Comparison of ENCODE assay signal across 8 cellular contexts in the genomic region with DNA sequence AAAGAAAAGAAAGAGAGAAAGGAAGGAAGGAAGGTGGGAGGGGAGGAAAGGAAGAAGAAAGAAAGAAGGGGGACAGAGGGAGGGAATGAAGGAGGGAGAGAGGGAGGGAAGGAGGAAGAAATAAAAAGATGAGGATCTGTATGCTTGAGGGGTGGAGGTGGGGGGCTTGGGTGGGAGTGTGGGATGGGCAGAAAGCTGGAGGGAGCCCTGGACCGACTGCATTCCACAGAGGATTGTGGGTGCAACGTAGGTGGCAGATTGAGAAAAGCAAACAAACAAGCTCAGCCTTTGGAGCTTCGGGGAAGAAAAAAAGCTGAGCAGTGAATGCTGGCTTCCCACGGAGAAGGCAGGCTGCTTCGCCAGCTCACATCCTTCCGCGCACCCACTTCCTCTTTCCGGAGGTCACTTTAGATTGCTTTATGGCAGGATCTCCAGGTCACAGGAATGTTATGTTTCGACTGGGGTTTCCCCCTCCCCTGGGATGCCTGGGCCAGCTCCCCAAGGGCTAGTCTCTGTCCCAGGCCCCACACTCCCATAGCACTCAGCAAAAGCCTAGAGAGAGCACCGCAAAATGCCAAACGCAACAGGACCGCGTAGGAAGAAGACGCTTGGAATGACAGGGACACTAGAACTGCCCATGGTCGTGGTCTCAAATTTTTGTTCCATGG. TPM values are rescaled to one million over a fixed set of nuclear protein-coding genes. Genes with fewer than 3 reads are reported as not detected.
DNase-seq lines count a peak whose midpoint lies in the region; ATAC-seq, FAIRE-seq and TF ChIP-seq lines count a peak whose summit lies in the region.

No MANE protein-coding gene starts in this region.

- ATAC-seq in thoracic aorta (ENCODE audit: insufficient number of reproducible peaks, low FRiP score, low read depth) (no peak), GM18517 (IDR thresholded peaks at IDR 0.05; ENCODE audit: unreplicated experiment) (no peak)

- H3K27me3 ChIP-seq in SJSA1 (replicated peaks) (no peaks in the 10 kb centered on the region), thoracic aorta (replicated peaks; ENCODE audit: insufficient read depth) (no peaks in the 10 kb centered on the region)
- no peaks in the 10 kb centered on the region for H3K27me3 ChIP-seq in effector memory CD4-positive, alpha-beta T cell (replicated peaks; ENCODE audit: control insufficient read depth, insufficient read depth, low read length, poor library complexity, severe bottlenecking)

- FAIRE-seq in GM19239 (lab: Jason Lieb, UNC) = peak; percentile 54

- DNase-seq in AG08395 (ENCODE audit: low spot score) (peak; percentile 58), GM19239 (ENCODE audit: insufficient read length, low spot score) (no peak), SJSA1 (ENCODE audit: low read depth in 1 of 2, low spot score in 2 of 2) (peak; percentile 95 to 96), lung microvascular endothelial cell (ENCODE audit: low read depth in 2 of 2) (peak; percentile 83 to 86), thoracic aorta (ENCODE audit: low spot score) (no peak), activated gamma-delta T cell treated with Interleukin-2 at 50 U/mL for 16 hours (no peak)
- no peak for DNase-seq in effector memory CD4-positive, alpha-beta T cell

- peak overlapping the region; percentile 87 for H3K27ac ChIP-seq in SJSA1
- H3K27ac ChIP-seq in effector memory CD4-positive, alpha-beta T cell (ENCODE audit: insufficient read depth, low read length, poor library complexity, severe bottlenecking) = no peak overlapping the region
- no peak overlapping the region for H3K27ac ChIP-seq in thoracic aorta

- H3K9me3 ChIP-seq in SJSA1 (replicated peaks) = no peaks in the 10 kb centered on the region
- no peaks in the 10 kb centered on the region for H3K9me3 ChIP-seq in effector memory CD4-positive, alpha-beta T cell (ENCODE audit: control insufficient read depth, low read length)
- no peaks in the 10 kb centered on the region for H3K9me3 ChIP-seq in thoracic aorta

- H3K36me3 ChIP-seq in SJSA1 (no peaks in the 10 kb centered on the region), thoracic aorta (no peaks in the 10 kb centered on the region)
- no peaks in the 10 kb centered on the region for H3K36me3 ChIP-seq in effector memory CD4-positive, alpha-beta T cell (ENCODE audit: control insufficient read depth, insufficient read depth, low read length)

- H3K4me3 ChIP-seq in SJSA1 = peak overlapping the region; percentile 8
- peak overlapping the region; percentile 12 for H3K4me3 ChIP-seq in effector memory CD4-positive, alpha-beta T cell (ENCODE audit: insufficient read depth, low read depth, low read length, poor library complexity, severe bottlenecking)
- peak overlapping the region; percentile 68 for H3K4me3 ChIP-seq in thoracic aorta

- peaks cover 31% of the 10 kb centered on the region for H3K4me1 ChIP-seq in SJSA1 (replicated peaks)
- H3K4me1 ChIP-seq in effector memory CD4-positive, alpha-beta T cell (ENCODE audit: control insufficient read depth, insufficient read depth, low read length, poor library complexity, severe bottlenecking) = peaks cover 9% of the 10 kb centered on the region
- peaks cover 0 to 24% of the 10 kb centered on the region in 2 donors for H3K4me1 ChIP-seq in thoracic aorta (ENCODE audit: control insufficient read depth in 1 of 2, low read depth in 2 of 2)

- TF ChIP-seq CTCF in thoracic aorta (IDR thresholded peaks at IDR 0.05) = no peak

RNA-seq across cellular contexts. Expression of a gene that starts 20.7 kb away (rescaled TPM):
- 29.3 and 47.7 TPM in 2 replicates for total RNA-seq in SJSA1 (2014; rRNA removed; shearing (Covaris generic))
- total RNA-seq in lung microvascular endothelial cell = 91.5 and 124 TPM in 2 replicates
- total RNA-seq in thoracic aorta = 100 to 1,000 TPM in 1 of 2 donors, 10 to 100 TPM in 1; 67.8 to 126 TPM

Comparison
In these comparisons a context has a peak if more than half of its experiments do, and no peak if none do; other contexts are left out.
1. DNase-seq: peak in AG08395 (single experiment), SJSA1 (2 of 2) and lung microvascular endothelial cell (2 of 2); none in GM19239 (single experiment), effector memory CD4-positive, alpha-beta T cell (0 of 3), thoracic aorta (single experiment) and activated gamma-delta T cell treated with Interleukin-2 at 50 U/mL for 16 hours (single experiment).
2. H3K4me3 ChIP-seq: peak in every context shown above with its lines; median percentile 68 in thoracic aorta; 12 in effector memory CD4-positive, alpha-beta T cell; 8 in SJSA1.